In genomic region chr2:44778671-44779476, GRCh38 we compare ENCODE assay signal across 9 cellular contexts.
DNase-seq lines count a peak whose midpoint lies in the region; ATAC-seq and TF ChIP-seq lines count a peak whose summit lies in the region.
"Had no signal": no experiment of that assay in that cellular context is flagged by ENCODE, and none has a peak within 500 bp of the region (broad histone marks: within the 10 kb centered on the region; RNA-seq: fewer than 3 reads in every experiment).

No MANE protein-coding gene starts in this region.

- no peak for TF ChIP-seq EP300 in transverse colon (IDR thresholded peaks at IDR 0.05; ENCODE audit: low read depth)

- H3K9me3 ChIP-seq in transverse colon, result no peaks in the 10 kb centered on the region

- H3K27me3 ChIP-seq in transverse colon, result no peaks in the 10 kb centered on the region

- no peak for TF ChIP-seq CTCF in transverse colon (IDR thresholded peaks at IDR 0.05)

- no peak for TF ChIP-seq POLR2A in transverse colon (IDR thresholded peaks at IDR 0.05)

- WGBS in transverse colon (ENCODE audit: low coverage in 1 of 2), 2 donors, result 76 to 77% methylated on average over 6 to 20 of the region's 20 CpGs

- DNase-seq in NCI-H1417 (lab: John Stamatoyannopoulos, UW) (peak in 2 of 3 experiments; percentile 33 to 46), NCI-H1417 treated with DMSO at 0.1 percent for 48 hours (lab: John Stamatoyannopoulos, UW) (no peak), SKM-1 treated with dmso at 0.1 percent for 144 hours (lab: John Stamatoyannopoulos, UW; ENCODE audit: unreplicated experiment) (peak; percentile 94), transverse colon (peak; percentile 24), DMS53 treated with DMSO at 0.1 percent for 48 hours (lab: John Stamatoyannopoulos, UW; ENCODE audit: unreplicated experiment) (no peak), NCI-H446 treated with DMSO at 0.1 percent for 48 hours (lab: John Stamatoyannopoulos, UW) (no peak)
- no peak for DNase-seq in stimulated activated CD4-positive, alpha-beta T cell treated with anti-CD3 and anti-CD28 coated beads, Interleukin-15, amount 100 ng/mL, for 24 hours

- in situ Hi-C loops in transverse colon (cut with MboI; ENCODE audit: low pct_ligation_motif_present in 1 of 4, low pct_unique_long_range_greater_than_20kb in 1 of 4, low sequenced_read_pairs in 3 of 4), result no loop called here

- no peaks in the 10 kb centered on the region for H3K36me3 ChIP-seq in transverse colon

- H3K4me3 ChIP-seq in transverse colon, result no peak overlapping the region

- intact Hi-C loops in transverse colon (cut with DNase I; ENCODE audit: low total_unique reads), result no loop called here

- peak; percentile 91 for ATAC-seq in HG03064 (IDR thresholded peaks at IDR 0.05; ENCODE audit: low read depth, unreplicated experiment)
- ATAC-seq: Panc1 had no signal

- H3K4me1 ChIP-seq in transverse colon, result peaks cover 0 to 6% (median 3%) of the 10 kb centered on the region in 4 donors

- H3K27ac ChIP-seq in transverse colon, result peak overlapping the region in 1 of 4 donors; percentile 15

Comparison
In these comparisons a context has a peak if more than half of its experiments do, and no peak if none do; other contexts are left out.
1. DNase-seq: peak in NCI-H1417 (2 of 3), SKM-1 treated with dmso at 0.1 percent for 144 hours (single experiment) and transverse colon (single experiment); none in NCI-H1417 treated with DMSO at 0.1 percent for 48 hours (single experiment), stimulated activated CD4-positive, alpha-beta T cell treated with anti-CD3 and anti-CD28 coated beads, Interleukin-15, amount 100 ng/mL, for 24 hours (single experiment), DMS53 treated with DMSO at 0.1 percent for 48 hours (single experiment) and NCI-H446 treated with DMSO at 0.1 percent for 48 hours (single experiment).